1 cellular context compared by ENCODE assay signal in genomic region chr9:81605154-81605670, GRCh38.
TF ChIP-seq lines count a peak whose summit lies in the region.

No MANE protein-coding gene starts in this region.

TF ChIP-seq in HepG2, 621 proteins besides CTCF, POLR2A, EP300 and RAD21:
- TF ChIP-seq ZNF646 (CRISPR knock-in tag; IDR thresholded peaks at IDR 0.05) (no peak), ZNF775 (CRISPR knock-in tag; IDR thresholded peaks at IDR 0.05; ENCODE audit: borderline replicate concordance) (no peak), THYN1 (CRISPR knock-in tag; IDR thresholded peaks at IDR 0.05; ENCODE audit: borderline replicate concordance, low read depth) (no peak), SAP130 (CRISPR knock-in tag; IDR thresholded peaks at IDR 0.05; ENCODE audit: low read depth) (0 out of 2 replicates have a peak, but pooled peaks have one; percentile 7), BCL6 (CRISPR knock-in tag; IDR thresholded peaks at IDR 0.05) (peak; percentile 25; the same call in 1 of the 2 replicates), PAXIP1 (CRISPR knock-in tag; conservative IDR thresholded peaks at IDR 0.05) (0 out of 2 replicates have a peak, but pooled peaks have one; percentile 22), FOXP1 (IDR thresholded peaks at IDR 0.05) (no peak), FOXP1 (CRISPR knock-in tag; IDR thresholded peaks at IDR 0.05) (peak; percentile 30; the same call in 1 of the 2 replicates), HIVEP1 (CRISPR knock-in tag; IDR thresholded peaks at IDR 0.05) (no peak), MAX (IDR thresholded peaks at IDR 0.05) (0 out of 2 replicates have a peak, but pooled peaks have one; percentile 34), CREBL2 (CRISPR knock-in tag; IDR thresholded peaks at IDR 0.05; ENCODE audit: borderline replicate concordance) (no peak), ZBTB38 (CRISPR knock-in tag; IDR thresholded peaks at IDR 0.05) (peak; percentile 65; the same call in 1 of the 2 replicates), SALL1 (CRISPR knock-in tag; IDR thresholded peaks at IDR 0.05) (0 out of 2 replicates have a peak, but pooled peaks have one; percentile 19), FOXA1 (IDR thresholded peaks at IDR 0.05) (no peak), FOXA1 (CRISPR knock-in tag; IDR thresholded peaks at IDR 0.05) (peak; percentile 47), ZSCAN5A (CRISPR knock-in tag; IDR thresholded peaks at IDR 0.05; ENCODE audit: borderline replicate concordance) (no peak), FOXA3 (CRISPR knock-in tag; IDR thresholded peaks at IDR 0.05) (0 out of 2 replicates have a peak, but pooled peaks have one; percentile 28), HMGXB4 (CRISPR knock-in tag; IDR thresholded peaks at IDR 0.05; ENCODE audit: borderline replicate concordance in 1 of 2, low read depth in 1 of 2) (no peak)
